In the genomic region with DNA sequence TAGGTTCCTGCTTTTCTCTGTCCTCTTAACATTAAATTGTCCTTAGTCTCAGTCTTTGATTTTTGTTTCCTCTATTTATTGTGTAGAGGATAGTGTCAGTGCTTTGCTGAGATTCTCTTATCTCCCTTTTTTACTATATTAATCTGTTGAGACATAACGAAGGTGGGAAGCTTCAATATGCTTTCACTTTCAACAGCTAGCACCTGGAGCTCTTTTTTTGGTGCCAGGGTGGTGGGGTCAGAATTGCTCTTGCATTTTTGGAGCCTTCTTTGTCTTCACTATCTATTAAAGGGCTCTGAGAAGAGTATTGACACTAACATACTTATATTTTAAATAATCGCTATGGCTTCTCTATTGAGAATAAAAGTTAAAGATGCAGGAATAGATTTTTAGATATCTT, we compare ENCODE assay signal across 24 cellular contexts.
DNase-seq lines count a peak whose midpoint lies in the region; ATAC-seq and TF ChIP-seq lines count a peak whose summit lies in the region.
"Had no signal": no experiment of that assay in that cellular context is flagged by ENCODE, and none has a peak within 500 bp of the region (broad histone marks: within the 10 kb centered on the region; RNA-seq: fewer than 3 reads in every experiment).

No MANE protein-coding gene starts in this region.

- ATAC-seq in Panc1, result no peak
- ATAC-seq in left lung, result no peak
- ATAC-seq in HG02588 (IDR thresholded peaks at IDR 0.05; ENCODE audit: unreplicated experiment), result no peak
- no peak for ATAC-seq in HG03175 (IDR thresholded peaks at IDR 0.05; ENCODE audit: unreplicated experiment)

- in situ Hi-C loops in Panc1 (cut with HindIII; ENCODE audit: low pct_unique_long_range_greater_than_20kb, low sequenced_read_pairs), result no loop called here

- no peak for TF ChIP-seq CTCF in MCF 10A (IDR thresholded peaks at IDR 0.05; ENCODE audit: unreplicated experiment)
- TF ChIP-seq CTCF in breast epithelium (IDR thresholded peaks at IDR 0.05), result no peak
- TF ChIP-seq CTCF in Panc1 (IDR thresholded peaks at IDR 0.05), result no peak
- TF ChIP-seq CTCF in left lung (IDR thresholded peaks at IDR 0.05), result no peak

- no peak overlapping the region for H3K27ac Mint-ChIP-seq in MCF 10A (ENCODE audit: low read depth, unreplicated experiment)
- H3K27ac Mint-ChIP-seq: CD4-positive, alpha-beta T cell; T-helper 1 cell treated with Interleukin-12 subunit alpha and Interleukin-12 subunit beta and Interleukin-4 antibody, amounts not matched to agents 30 μg/mL and 1 μg/mL, for 36 hours had no signal

- H3K9me3 Mint-ChIP-seq in MCF 10A (ENCODE audit: unreplicated experiment), result no peaks in the 10 kb centered on the region
- H3K9me3 Mint-ChIP-seq: T-helper 1 cell treated with Interleukin-12 subunit alpha and Interleukin-12 subunit beta and Interleukin-4 antibody, amounts not matched to agents 30 μg/mL and 1 μg/mL, for 36 hours had no signal

- H3K9me3 ChIP-seq in breast epithelium (no peaks in the 10 kb centered on the region), Panc1 (ENCODE audit: control insufficient read depth, insufficient read depth, low read depth, low read length) (no peaks in the 10 kb centered on the region), left lung (no peaks in the 10 kb centered on the region)
- H3K9me3 ChIP-seq: BLaER1 had no signal

- no peak for TF ChIP-seq POLR2A in breast epithelium (IDR thresholded peaks at IDR 0.05)

- H3K4me1 Mint-ChIP-seq in MCF 10A (ENCODE audit: insufficient read depth, unreplicated experiment), result no peaks in the 10 kb centered on the region

- H3K4me1 ChIP-seq in breast epithelium, result no peaks in the 10 kb centered on the region
- H3K4me1 ChIP-seq in Panc1 (ENCODE audit: control insufficient read depth, insufficient read depth, low read length), result no peaks in the 10 kb centered on the region
- H3K4me1 ChIP-seq in left lung, result no peaks in the 10 kb centered on the region
- H3K4me1 ChIP-seq: BLaER1 had no signal

- H3K27ac ChIP-seq in breast epithelium (no peak overlapping the region), Panc1 (ENCODE audit: low read length) (no peak overlapping the region), left lung (no peak overlapping the region)
- H3K27ac ChIP-seq: BLaER1, SK-N-MC had no signal

- CTCF ChIA-PET in MCF 10A (lab: Yijun Ruan, JAX) (no interaction called here), Panc1 (lab: Charles Lee) (no interaction called here)

- H3K4me3 ChIP-seq in breast epithelium (no peak overlapping the region), Panc1 (ENCODE audit: low read depth in 2 of 2, low read length in 2 of 2) (peak overlapping the region; percentile 2 to 5; a peak in 1 of 4 replicates), left lung (no peak overlapping the region)
- H3K4me3 ChIP-seq: BLaER1, SK-N-MC had no signal

- no peak for DNase-seq in MCF 10A (ENCODE audit: unreplicated experiment)
- no peak for DNase-seq in breast epithelium (ENCODE audit: low spot score in 2 of 2)
- DNase-seq in NCI-H2029 treated with DMSO at 0.1 percent for 48 hours (lab: John Stamatoyannopoulos, UW), result peak; percentile 49
- DNase-seq in Panc1 (ENCODE audit: low read depth, low spot score), result no peak
- no peak for DNase-seq in left lung
- no peak for DNase-seq in DMS53 treated with DMSO at 0.1 percent for 48 hours (lab: John Stamatoyannopoulos, UW; ENCODE audit: unreplicated experiment)
- DNase-seq: 8988T; CD4-positive, alpha-beta T cell; DMS79; EL; GDM1; HCEC 1CT; NCI-H1105 treated with DMSO at 0.1 percent for 48 hours; NCI-H146; NCI-H1930; NCI-H2171; NCI-H226; NCI-H510A; SIG-M5 had no signal

- H3K4me3 Mint-ChIP-seq in MCF 10A (ENCODE audit: unreplicated experiment), result peak overlapping the region; percentile 15
- H3K4me3 Mint-ChIP-seq: CD4-positive, alpha-beta T cell; T-helper 1 cell treated with Interleukin-12 subunit alpha and Interleukin-12 subunit beta and Interleukin-4 antibody, amounts not matched to agents 30 μg/mL and 1 μg/mL, for 36 hours had no signal

- H3K27me3 ChIP-seq in breast epithelium (no peaks in the 10 kb centered on the region), Panc1 (ENCODE audit: control insufficient read depth, insufficient read depth, low read length) (no peaks in the 10 kb centered on the region), left lung (no peaks in the 10 kb centered on the region)
- H3K27me3 ChIP-seq: BLaER1 had no signal

- BruUV-seq in MCF 10A (replicated peaks; lab: Mats Ljungman, UMichigan) (no TSS peak), Panc1 (replicated peaks; lab: Mats Ljungman, UMichigan) (no TSS peak)

- H3K36me3 Mint-ChIP-seq in MCF 10A (ENCODE audit: insufficient read depth, unreplicated experiment), result no peaks in the 10 kb centered on the region

- POLR2A ChIA-PET in MCF 10A (lab: Yijun Ruan, JAX), result no interaction called here
- POLR2A ChIA-PET in Panc1 (lab: Charles Lee), result no interaction called here

- intact Hi-C loops in MCF 10A (cut with micrococcal nuclease) (no loop called here), breast epithelium (cut with DNase I; ENCODE audit: low total_unique reads) (no loop called here), Panc1 (cut with micrococcal nuclease; ENCODE audit: unreplicated experiment) (no loop called here), left lung (cut with DNase I) (no loop called here)

- no peaks in the 10 kb centered on the region for H3K36me3 ChIP-seq in breast epithelium
- H3K36me3 ChIP-seq in Panc1 (ENCODE audit: control insufficient read depth, insufficient read depth, low read length), result no peaks in the 10 kb centered on the region
- no peaks in the 10 kb centered on the region for H3K36me3 ChIP-seq in left lung
- H3K36me3 ChIP-seq: BLaER1 had no signal

- H3K27me3 Mint-ChIP-seq in MCF 10A (ENCODE audit: insufficient read depth, unreplicated experiment), result no peaks in the 10 kb centered on the region
- H3K27me3 Mint-ChIP-seq: CD4-positive, alpha-beta T cell had no signal

Comparison
In these comparisons a context has a peak if more than half of its experiments do, and no peak if none do; other contexts are left out.
1. H3K4me3 ChIP-seq: peak in Panc1 (2 of 2); none in breast epithelium (0 of 3) and left lung (0 of 2).